ENCODE assay signal across 13 cellular contexts in genomic region chr5:35876454-35876853, GRCh38. TPM values are rescaled to one million over a fixed set of nuclear protein-coding genes. Genes with fewer than 3 reads are reported as not detected.
DNase-seq lines count a peak whose midpoint lies in the region; ATAC-seq and TF ChIP-seq lines count a peak whose summit lies in the region.
"Had no signal": no experiment of that assay in that cellular context is flagged by ENCODE, and none has a peak within 500 bp of the region (broad histone marks: within the 10 kb centered on the region; RNA-seq: fewer than 3 reads in every experiment).

No MANE protein-coding gene starts in this region.

- peaks cover 6 to 18% of the 10 kb centered on the region in 2 donors for H3K4me1 Mint-ChIP-seq in natural killer cell treated with Interleukin-12 subunit alpha and Interleukin-12 subunit beta and Interleukin-15 and Interleukin-18, amount 100 ng/mL, for 72 hours (ENCODE audit: low read depth in 2 of 2)
- H3K4me1 Mint-ChIP-seq in natural killer cell (peaks cover 0 to 5% of the 10 kb centered on the region in 2 donors), glutamatergic neuron (ENCODE audit: low read depth, unreplicated experiment) (no peaks in the 10 kb centered on the region)
- H3K4me1 Mint-ChIP-seq in activated T-helper 1 cell treated with anti-CD3 and anti-CD28 coated beads, Interleukin-12 subunit alpha, Interleukin-12 subunit beta, Interleukin-2, Interleukin-4 antibody, amounts not matched to agents 30 ng/mL and 10 ng/mL and 1 ng/mL, durations not matched to agents 14 hours and 24 hours and 36 hours (ENCODE audit: low read depth): peaks cover 81% of the 10 kb centered on the region

- H3K27ac Mint-ChIP-seq in natural killer cell treated with Interleukin-12 subunit alpha and Interleukin-12 subunit beta and Interleukin-15 and Interleukin-18, amount 100 ng/mL, for 72 hours: peak overlapping the region; percentile 14 to 30
- H3K27ac Mint-ChIP-seq in natural killer cell (no peak overlapping the region), glutamatergic neuron (ENCODE audit: unreplicated experiment) (no peak overlapping the region)
- peak overlapping the region; percentile 79 for H3K27ac Mint-ChIP-seq in activated T-helper 1 cell treated with anti-CD3 and anti-CD28 coated beads, Interleukin-12 subunit alpha, Interleukin-12 subunit beta, Interleukin-2, Interleukin-4 antibody, amounts not matched to agents 30 ng/mL and 10 ng/mL and 1 ng/mL, durations not matched to agents 14 hours and 24 hours and 36 hours

- intact Hi-C loops in natural killer cell (cut with micrococcal nuclease): no loop called here
- intact Hi-C loops in activated T-helper 1 cell treated with anti-CD3 and anti-CD28 coated beads, Interleukin-12 subunit alpha, Interleukin-12 subunit beta, Interleukin-2, Interleukin-4 antibody, amounts not matched to agents 30 ng/mL and 10 ng/mL and 1 ng/mL, durations not matched to agents 14 hours and 24 hours and 36 hours (cut with micrococcal nuclease): loop anchor here (2.0 kb wide), 1 partner anchor 16 kb away; no protein-coding TSS in a partner anchor
- intact Hi-C loops in left ventricle myocardium superior (cut with micrococcal nuclease): no loop called here

- no peak overlapping the region for H3K4me3 Mint-ChIP-seq in natural killer cell treated with Interleukin-12 subunit alpha and Interleukin-12 subunit beta and Interleukin-15 and Interleukin-18, amount 100 ng/mL, for 72 hours
- H3K4me3 Mint-ChIP-seq in natural killer cell (no peak overlapping the region), glutamatergic neuron (ENCODE audit: unreplicated experiment) (no peak overlapping the region)
- H3K4me3 Mint-ChIP-seq in activated T-helper 1 cell treated with anti-CD3 and anti-CD28 coated beads, Interleukin-12 subunit alpha, Interleukin-12 subunit beta, Interleukin-2, Interleukin-4 antibody, amounts not matched to agents 30 ng/mL and 10 ng/mL and 1 ng/mL, durations not matched to agents 14 hours and 24 hours and 36 hours: peak overlapping the region; percentile 24

- TF ChIP-seq CTCF in natural killer cell (IDR thresholded peaks at IDR 0.05) (no peak), glutamatergic neuron (IDR thresholded peaks at IDR 0.05; ENCODE audit: partially characterized antibody, unreplicated experiment) (no peak)

- peak in 1 of 2 donors; percentile 51 for ATAC-seq in natural killer cell treated with Interleukin-12 subunit alpha and Interleukin-12 subunit beta and Interleukin-15 and Interleukin-18, amount 100 ng/mL, for 72 hours
- ATAC-seq in natural killer cell (no peak), HG02885 (IDR thresholded peaks at IDR 0.05; ENCODE audit: poor library complexity, unreplicated experiment) (peak; percentile 77), GM21717 (IDR thresholded peaks at IDR 0.05; ENCODE audit: unreplicated experiment) (no peak), left ventricle myocardium superior (no peak)

- H3K36me3 Mint-ChIP-seq in natural killer cell treated with Interleukin-12 subunit alpha and Interleukin-12 subunit beta and Interleukin-15 and Interleukin-18, amount 100 ng/mL, for 72 hours: peaks cover 4% of the 10 kb centered on the region
- H3K36me3 Mint-ChIP-seq in natural killer cell: no peaks in the 10 kb centered on the region
- peaks cover 80% of the 10 kb centered on the region for H3K36me3 Mint-ChIP-seq in activated T-helper 1 cell treated with anti-CD3 and anti-CD28 coated beads, Interleukin-12 subunit alpha, Interleukin-12 subunit beta, Interleukin-2, Interleukin-4 antibody, amounts not matched to agents 30 ng/mL and 10 ng/mL and 1 ng/mL, durations not matched to agents 14 hours and 24 hours and 36 hours (ENCODE audit: low read depth)
- H3K36me3 Mint-ChIP-seq in glutamatergic neuron (ENCODE audit: unreplicated experiment): no peaks in the 10 kb centered on the region

- no peaks in the 10 kb centered on the region for H3K27me3 Mint-ChIP-seq in natural killer cell treated with Interleukin-12 subunit alpha and Interleukin-12 subunit beta and Interleukin-15 and Interleukin-18, amount 100 ng/mL, for 72 hours
- H3K27me3 Mint-ChIP-seq in natural killer cell (ENCODE audit: low read depth in 2 of 2): no peaks in the 10 kb centered on the region
- no peaks in the 10 kb centered on the region for H3K27me3 Mint-ChIP-seq in activated T-helper 1 cell treated with anti-CD3 and anti-CD28 coated beads, Interleukin-12 subunit alpha, Interleukin-12 subunit beta, Interleukin-2, Interleukin-4 antibody, amounts not matched to agents 30 ng/mL and 10 ng/mL and 1 ng/mL, durations not matched to agents 14 hours and 24 hours and 36 hours (ENCODE audit: insufficient read depth)
- no peaks in the 10 kb centered on the region for H3K27me3 Mint-ChIP-seq in glutamatergic neuron (ENCODE audit: unreplicated experiment)

- DNase-seq in natural killer cell treated with Interleukin-12 subunit alpha and Interleukin-12 subunit beta and Interleukin-15 and Interleukin-18, amount 100 ng/mL, for 72 hours (ENCODE audit: low spot score): no peak
- DNase-seq in natural killer cell (no peak), NCI-H1694 (lab: John Stamatoyannopoulos, UW) (no peak), left ventricle myocardium superior (no peak), glutamatergic neuron (no peak)
- DNase-seq in activated T-helper 1 cell treated with anti-CD3 and anti-CD28 coated beads, Interleukin-12 subunit alpha, Interleukin-12 subunit beta, Interleukin-2, Interleukin-4 antibody, amounts not matched to agents 30 ng/mL and 10 ng/mL and 1 ng/mL, durations not matched to agents 14 hours and 24 hours and 36 hours (ENCODE audit: low spot score): no peak
- DNase-seq: AML-193, anterior cingulate cortex, dermis blood vessel endothelial cell, midbrain, posterior cingulate gyrus had no signal

- H3K9me3 Mint-ChIP-seq in natural killer cell treated with Interleukin-12 subunit alpha and Interleukin-12 subunit beta and Interleukin-15 and Interleukin-18, amount 100 ng/mL, for 72 hours: no peaks in the 10 kb centered on the region
- H3K9me3 Mint-ChIP-seq in natural killer cell (no peaks in the 10 kb centered on the region), glutamatergic neuron (ENCODE audit: unreplicated experiment) (no peaks in the 10 kb centered on the region)
- no peaks in the 10 kb centered on the region for H3K9me3 Mint-ChIP-seq in activated T-helper 1 cell treated with anti-CD3 and anti-CD28 coated beads, Interleukin-12 subunit alpha, Interleukin-12 subunit beta, Interleukin-2, Interleukin-4 antibody, amounts not matched to agents 30 ng/mL and 10 ng/mL and 1 ng/mL, durations not matched to agents 14 hours and 24 hours and 36 hours

RNA-seq across cellular contexts. Expression of gene IL7R, which starts 19.8 kb away (rescaled TPM):
- 10 to 100 TPM in 1 of 2 donors, 1 to 10 TPM in 1; 2.3 to 21.6 TPM for total RNA-seq in natural killer cell treated with Interleukin-12 subunit alpha and Interleukin-12 subunit beta and Interleukin-15 and Interleukin-18, amount 100 ng/mL, for 72 hours
- total RNA-seq in natural killer cell (10 to 100 TPM; 22.0 to 42.7 (median 30.4) TPM), left ventricle myocardium superior (1.5 TPM), glutamatergic neuron (ENCODE audit: unreplicated experiment) (not detected)
- total RNA-seq in activated T-helper 1 cell treated with anti-CD3 and anti-CD28 coated beads, Interleukin-12 subunit alpha, Interleukin-12 subunit beta, Interleukin-2, Interleukin-4 antibody, amounts not matched to agents 30 ng/mL and 10 ng/mL and 1 ng/mL, durations not matched to agents 14 hours and 24 hours and 36 hours: 47.2 and 50.8 TPM in 2 replicates

Comparison
In these comparisons a context has a peak if more than half of its experiments do, and no peak if none do; other contexts are left out.
1. H3K27ac Mint-ChIP-seq: peak in natural killer cell treated with Interleukin-12 subunit alpha and Interleukin-12 subunit beta and Interleukin-15 and Interleukin-18, amount 100 ng/mL, for 72 hours (2 of 2) and activated T-helper 1 cell treated with anti-CD3 and anti-CD28 coated beads, Interleukin-12 subunit alpha, Interleukin-12 subunit beta, Interleukin-2, Interleukin-4 antibody, amounts not matched to agents 30 ng/mL and 10 ng/mL and 1 ng/mL, durations not matched to agents 14 hours and 24 hours and 36 hours (single experiment); none in natural killer cell (0 of 2) and glutamatergic neuron (single experiment).